In genomic region chr3:4581905-4582611, GRCh38 we compare ENCODE assay signal across 1 cellular context.
TF ChIP-seq lines count a peak whose summit lies in the region.

No MANE protein-coding gene starts in this region.

TF ChIP-seq in HEK293, 187 proteins besides CTCF, POLR2A, EP300 and RAD21 (continued from another document):
- no peak for TF ChIP-seq ATF2 (tag by site-specific recombination; IDR thresholded peaks at IDR 0.05; ENCODE audit: low read depth)
- TF ChIP-seq TCF7L2 (IDR thresholded peaks at IDR 0.05; ENCODE audit: borderline replicate concordance, low read depth, low read length), result no peak
- TF ChIP-seq ZBTB44 (tag by site-specific recombination; IDR thresholded peaks at IDR 0.05), result no peak
- no peak for TF ChIP-seq ZNF133 (tag by site-specific recombination; IDR thresholded peaks at IDR 0.05)
- TF ChIP-seq ZBTB17 (tag by site-specific recombination; IDR thresholded peaks at IDR 0.05), result peak; percentile 51; the same call in 1 of the 2 replicates
- no peak for TF ChIP-seq ZNF248 (tag by site-specific recombination; IDR thresholded peaks at IDR 0.05)
- no peak for TF ChIP-seq ZNF830 (tag by site-specific recombination; IDR thresholded peaks at IDR 0.05; ENCODE audit: low read depth)
- TF ChIP-seq ZNF548 (tag by site-specific recombination; IDR thresholded peaks at IDR 0.05), result no peak
- TF ChIP-seq OVOL3 (tag by site-specific recombination; IDR thresholded peaks at IDR 0.05), result no peak
- no peak for TF ChIP-seq ZNF501 (tag by site-specific recombination; IDR thresholded peaks at IDR 0.05)
- TF ChIP-seq BCL6B (tag by site-specific recombination; IDR thresholded peaks at IDR 0.05), result no peak
- peak; percentile 53 for TF ChIP-seq EGR2 (tag by site-specific recombination; IDR thresholded peaks at IDR 0.05; ENCODE audit: low read depth)
- no peak for TF ChIP-seq ZBTB48 (tag by site-specific recombination; IDR thresholded peaks at IDR 0.05)
- 0 out of 2 replicates have a peak, but pooled peaks have one; percentile 24 for TF ChIP-seq ZNF561 (tag by site-specific recombination; IDR thresholded peaks at IDR 0.05; ENCODE audit: borderline replicate concordance)
- TF ChIP-seq ZNF521 (tag by site-specific recombination; IDR thresholded peaks at IDR 0.05), result no peak
- TF ChIP-seq ZBTB20 (tag by site-specific recombination; IDR thresholded peaks at IDR 0.05), result no peak
- TF ChIP-seq HOXC10 (CRISPR knock-in tag; IDR thresholded peaks at IDR 0.05), result no peak
- no peak for TF ChIP-seq ZNF302 (tag by site-specific recombination; IDR thresholded peaks at IDR 0.05; ENCODE audit: low read depth)
- TF ChIP-seq, protein P1, sequence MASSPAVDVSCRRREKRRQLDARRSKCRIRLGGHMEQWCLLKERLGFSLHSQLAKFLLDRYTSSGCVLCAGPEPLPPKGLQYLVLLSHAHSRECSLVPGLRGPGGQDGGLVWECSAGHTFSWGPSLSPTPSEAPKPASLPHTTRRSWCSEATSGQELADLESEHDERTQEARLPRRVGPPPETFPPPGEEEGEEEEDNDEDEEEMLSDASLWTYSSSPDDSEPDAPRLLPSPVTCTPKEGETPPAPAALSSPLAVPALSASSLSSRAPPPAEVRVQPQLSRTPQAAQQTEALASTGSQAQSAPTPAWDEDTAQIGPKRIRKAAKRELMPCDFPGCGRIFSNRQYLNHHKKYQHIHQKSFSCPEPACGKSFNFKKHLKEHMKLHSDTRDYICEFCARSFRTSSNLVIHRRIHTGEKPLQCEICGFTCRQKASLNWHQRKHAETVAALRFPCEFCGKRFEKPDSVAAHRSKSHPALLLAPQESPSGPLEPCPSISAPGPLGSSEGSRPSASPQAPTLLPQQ (tag by site-specific recombination; IDR thresholded peaks at IDR 0.05), result 0 out of 2 replicates have a peak, but pooled peaks have one; percentile 40
- peak; percentile 52 for TF ChIP-seq PRDM4 (tag by site-specific recombination; IDR thresholded peaks at IDR 0.05)
- no peak for TF ChIP-seq ZNF335 (tag by site-specific recombination; conservative IDR thresholded peaks at IDR 0.05)
- no peak for TF ChIP-seq KLF10 (tag by site-specific recombination; IDR thresholded peaks at IDR 0.05)
- no peak for TF ChIP-seq ZNF423 (tag by site-specific recombination; IDR thresholded peaks at IDR 0.05)
- peak; percentile 38; the same call in 1 of the 2 replicates for TF ChIP-seq ZNF398 (tag by site-specific recombination; IDR thresholded peaks at IDR 0.05)
- TF ChIP-seq, protein P2, sequence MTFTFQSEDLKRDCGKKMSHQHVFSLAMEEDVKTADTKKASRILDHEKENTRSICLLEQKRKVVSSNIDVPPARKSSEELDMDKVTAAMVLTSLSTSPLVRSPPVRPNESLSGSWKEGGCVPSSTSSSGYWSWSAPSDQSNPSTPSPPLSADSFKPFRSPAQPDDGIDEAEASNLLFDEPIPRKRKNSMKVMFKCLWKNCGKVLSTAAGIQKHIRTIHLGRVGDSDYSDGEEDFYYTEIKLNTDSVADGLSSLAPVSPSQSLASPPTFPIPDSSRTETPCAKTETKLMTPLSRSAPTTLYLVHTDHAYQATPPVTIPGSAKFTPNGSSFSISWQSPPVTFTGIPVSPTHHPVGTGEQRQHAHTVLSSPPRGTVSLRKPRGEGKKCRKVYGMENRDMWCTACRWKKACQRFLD (tag by site-specific recombination; IDR thresholded peaks at IDR 0.05), result no peak
- TF ChIP-seq ZNF776 (tag by site-specific recombination; IDR thresholded peaks at IDR 0.05; ENCODE audit: borderline replicate concordance), result no peak
- TF ChIP-seq ZIC2 (tag by site-specific recombination; IDR thresholded peaks at IDR 0.05), result peak; percentile 39; the same call in 1 of the 2 replicates
- TF ChIP-seq ZEB2 (tag by site-specific recombination; IDR thresholded peaks at IDR 0.05), result no peak
- TF ChIP-seq ZNF768 (tag by site-specific recombination; IDR thresholded peaks at IDR 0.05), result no peak
- TF ChIP-seq, protein P3, sequence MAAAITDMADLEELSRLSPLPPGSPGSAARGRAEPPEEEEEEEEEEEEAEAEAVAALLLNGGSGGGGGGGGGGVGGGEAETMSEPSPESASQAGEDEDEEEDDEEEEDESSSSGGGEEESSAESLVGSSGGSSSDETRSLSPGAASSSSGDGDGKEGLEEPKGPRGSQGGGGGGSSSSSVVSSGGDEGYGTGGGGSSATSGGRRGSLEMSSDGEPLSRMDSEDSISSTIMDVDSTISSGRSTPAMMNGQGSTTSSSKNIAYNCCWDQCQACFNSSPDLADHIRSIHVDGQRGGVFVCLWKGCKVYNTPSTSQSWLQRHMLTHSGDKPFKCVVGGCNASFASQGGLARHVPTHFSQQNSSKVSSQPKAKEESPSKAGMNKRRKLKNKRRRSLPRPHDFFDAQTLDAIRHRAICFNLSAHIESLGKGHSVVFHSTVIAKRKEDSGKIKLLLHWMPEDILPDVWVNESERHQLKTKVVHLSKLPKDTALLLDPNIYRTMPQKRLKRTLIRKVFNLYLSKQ (tag by site-specific recombination; IDR thresholded peaks at IDR 0.05; ENCODE audit: borderline replicate concordance), result no peak
- no peak for TF ChIP-seq PBX3 (CRISPR knock-in tag; IDR thresholded peaks at IDR 0.05)
- TF ChIP-seq, protein P4, sequence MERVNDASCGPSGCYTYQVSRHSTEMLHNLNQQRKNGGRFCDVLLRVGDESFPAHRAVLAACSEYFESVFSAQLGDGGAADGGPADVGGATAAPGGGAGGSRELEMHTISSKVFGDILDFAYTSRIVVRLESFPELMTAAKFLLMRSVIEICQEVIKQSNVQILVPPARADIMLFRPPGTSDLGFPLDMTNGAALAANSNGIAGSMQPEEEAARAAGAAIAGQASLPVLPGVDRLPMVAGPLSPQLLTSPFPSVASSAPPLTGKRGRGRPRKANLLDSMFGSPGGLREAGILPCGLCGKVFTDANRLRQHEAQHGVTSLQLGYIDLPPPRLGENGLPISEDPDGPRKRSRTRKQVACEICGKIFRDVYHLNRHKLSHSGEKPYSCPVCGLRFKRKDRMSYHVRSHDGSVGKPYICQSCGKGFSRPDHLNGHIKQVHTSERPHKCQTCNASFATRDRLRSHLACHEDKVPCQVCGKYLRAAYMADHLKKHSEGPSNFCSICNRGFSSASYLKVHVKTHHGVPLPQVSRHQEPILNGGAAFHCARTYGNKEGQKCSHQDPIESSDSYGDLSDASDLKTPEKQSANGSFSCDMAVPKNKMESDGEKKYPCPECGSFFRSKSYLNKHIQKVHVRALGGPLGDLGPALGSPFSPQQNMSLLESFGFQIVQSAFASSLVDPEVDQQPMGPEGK (tag by site-specific recombination; IDR thresholded peaks at IDR 0.05), result no peak
